Comparison of ENCODE assay signal across 8 cellular contexts in the genomic region with DNA sequence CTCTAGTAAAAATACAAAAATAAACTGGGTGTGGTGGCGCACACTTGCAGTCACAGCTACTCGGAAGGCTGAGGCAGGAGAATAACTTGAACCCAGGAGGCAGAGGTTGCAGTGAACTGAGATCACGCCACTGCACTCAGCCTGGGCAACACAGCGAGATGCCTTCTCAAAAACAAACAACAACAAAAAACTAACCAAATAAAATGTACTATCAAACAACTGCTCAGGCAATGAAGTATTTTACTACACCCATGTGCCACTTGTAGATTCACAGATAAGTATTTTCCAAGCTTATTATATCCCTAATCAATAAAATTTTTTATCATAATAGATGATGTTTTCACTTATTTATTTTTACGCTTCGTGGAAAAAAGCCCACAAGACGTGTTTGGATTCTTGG. TPM values are rescaled to one million over a fixed set of nuclear protein-coding genes. Genes with fewer than 3 reads are reported as not detected.
DNase-seq lines count a peak whose midpoint lies in the region; ATAC-seq and TF ChIP-seq lines count a peak whose summit lies in the region.

No MANE protein-coding gene starts in this region.

- TF ChIP-seq RAD21 in neural cell (conservative IDR thresholded peaks at IDR 0.05), result no peak

- H2AFZ ChIP-seq in MM.1S (ENCODE audit: low read length), result peak overlapping the region; percentile 81
- peak overlapping the region; percentile 90 for H2AFZ ChIP-seq in neural cell (ENCODE audit: low read depth, low read length)

- H3K27ac ChIP-seq in BLaER1, result peak overlapping the region; percentile 90
- peak overlapping the region; percentile 95 for H3K27ac ChIP-seq in MM.1S (ENCODE audit: low read length)
- H3K27ac ChIP-seq in ectodermal cell (ENCODE audit: insufficient read depth, low read depth, low read length, poor library complexity, severe bottlenecking), result no peak overlapping the region
- H3K27ac ChIP-seq in neural cell (ENCODE audit: low read length), result peak overlapping the region; percentile 97

- H4K20me1 ChIP-seq in BLaER1, result no peaks in the 10 kb centered on the region
- no peaks in the 10 kb centered on the region for H4K20me1 ChIP-seq in MM.1S (ENCODE audit: insufficient read depth, low read length)
- H4K20me1 ChIP-seq in neural cell (ENCODE audit: insufficient read depth), result no peaks in the 10 kb centered on the region

- H3K9ac ChIP-seq in BLaER1, result peak overlapping the region; percentile 83
- peak overlapping the region; percentile 85 for H3K9ac ChIP-seq in MM.1S (ENCODE audit: low read length)
- H3K9ac ChIP-seq in neural cell (ENCODE audit: low read length), result peak overlapping the region; percentile 93

- H3K27me3 ChIP-seq in BLaER1 (no peaks in the 10 kb centered on the region), MM.1S (replicated peaks; ENCODE audit: insufficient read depth, low read length) (no peaks in the 10 kb centered on the region), ectodermal cell (ENCODE audit: control insufficient read depth, insufficient read depth, low read length, poor library complexity, severe bottlenecking) (no peaks in the 10 kb centered on the region), neural cell (ENCODE audit: insufficient read depth, low read depth, low read length) (no peaks in the 10 kb centered on the region)

- H3K79me2 ChIP-seq in MM.1S (ENCODE audit: low read length) (no peaks in the 10 kb centered on the region), neural cell (replicated peaks; ENCODE audit: insufficient read depth, low read length) (no peaks in the 10 kb centered on the region)

- peaks cover 12% of the 10 kb centered on the region for H3F3A ChIP-seq in MM.1S (ENCODE audit: insufficient read depth, low read length)
- peaks cover 7% of the 10 kb centered on the region for H3F3A ChIP-seq in neural cell (ENCODE audit: insufficient read depth, low read length, poor library complexity, severe bottlenecking)

- DNase-seq in MM.1S, result no peak
- no peak for DNase-seq in COR-L47 (lab: John Stamatoyannopoulos, UW)

- H3K36me3 ChIP-seq in BLaER1, result no peaks in the 10 kb centered on the region
- no peaks in the 10 kb centered on the region for H3K36me3 ChIP-seq in MM.1S (replicated peaks; ENCODE audit: insufficient read depth, low read length)
- no peaks in the 10 kb centered on the region for H3K36me3 ChIP-seq in ectodermal cell (ENCODE audit: control insufficient read depth, insufficient read depth, low read length)
- H3K36me3 ChIP-seq in neural cell (ENCODE audit: insufficient read depth, low read length), result no peaks in the 10 kb centered on the region

- no peak for TF ChIP-seq CTCF in MM.1S (IDR thresholded peaks at IDR 0.05; ENCODE audit: low read length)
- TF ChIP-seq CTCF in neural cell (IDR thresholded peaks at IDR 0.05; ENCODE audit: poor library complexity, severe bottlenecking), result no peak

- H3K4me3 ChIP-seq in BLaER1, result peak overlapping the region; percentile 75
- H3K4me3 ChIP-seq in MM.1S (ENCODE audit: low read length), result peak overlapping the region; percentile 83
- H3K4me3 ChIP-seq in ectodermal cell (ENCODE audit: insufficient read depth, low read depth, low read length), result peak overlapping the region; percentile 81
- peak overlapping the region; percentile 72 for H3K4me3 ChIP-seq in neural cell (ENCODE audit: low read length)

- ATAC-seq in HG03432 (IDR thresholded peaks at IDR 0.05; ENCODE audit: unreplicated experiment), result no peak
- no peak for ATAC-seq in GM21529 (IDR thresholded peaks at IDR 0.05; ENCODE audit: unreplicated experiment)
- no peak for ATAC-seq in GM19467 (IDR thresholded peaks at IDR 0.05; ENCODE audit: unreplicated experiment)

- peak overlapping the region; percentile 79 for H3K4me2 ChIP-seq in BLaER1
- H3K4me2 ChIP-seq in MM.1S (ENCODE audit: low read depth, low read length), result peak overlapping the region; percentile 56
- H3K4me2 ChIP-seq in neural cell (ENCODE audit: low read length), result peak overlapping the region; percentile 80

- H3K9me2 ChIP-seq in MM.1S (replicated peaks; ENCODE audit: insufficient read depth, low read length) (no peaks in the 10 kb centered on the region), neural cell (ENCODE audit: insufficient read depth, low read length) (no peaks in the 10 kb centered on the region)

- H3K4me1 ChIP-seq in BLaER1 (peaks cover 11% of the 10 kb centered on the region), MM.1S (ENCODE audit: low read length) (peaks cover 10% of the 10 kb centered on the region), ectodermal cell (ENCODE audit: control insufficient read depth, insufficient read depth, low read length) (no peaks in the 10 kb centered on the region)

- 89 to 93% methylated on average over 7 of the region's 7 CpGs for WGBS in ectodermal cell, 2 experiments

- TF ChIP-seq EP300 in neural cell (conservative IDR thresholded peaks at IDR 0.05; ENCODE audit: poor library complexity, severe bottlenecking), result no peak

- H3K9me3 ChIP-seq in BLaER1 (no peaks in the 10 kb centered on the region), MM.1S (replicated peaks; ENCODE audit: insufficient read depth, low read length) (no peaks in the 10 kb centered on the region), ectodermal cell (ENCODE audit: control insufficient read depth, low read length) (no peaks in the 10 kb centered on the region), neural cell (ENCODE audit: low read length) (no peaks in the 10 kb centered on the region)

TF ChIP-seq in neural cell, 6 proteins besides CTCF, POLR2A, EP300 and RAD21:
- TF ChIP-seq TAF1 (IDR thresholded peaks at IDR 0.05; ENCODE audit: low read depth) (no peak), EZH2 (IDR thresholded peaks at IDR 0.05; ENCODE audit: borderline replicate concordance, insufficient read depth, low read length, poor library complexity, severe bottlenecking) (no peak), POLR2AphosphoS5 (IDR thresholded peaks at IDR 0.05) (no peak), SMC3 (conservative IDR thresholded peaks at IDR 0.05; ENCODE audit: poor library complexity) (no peak), MXI1 (conservative IDR thresholded peaks at IDR 0.05; ENCODE audit: poor library complexity, severe bottlenecking) (no peak)
- TF ChIP-seq, protein P1, sequence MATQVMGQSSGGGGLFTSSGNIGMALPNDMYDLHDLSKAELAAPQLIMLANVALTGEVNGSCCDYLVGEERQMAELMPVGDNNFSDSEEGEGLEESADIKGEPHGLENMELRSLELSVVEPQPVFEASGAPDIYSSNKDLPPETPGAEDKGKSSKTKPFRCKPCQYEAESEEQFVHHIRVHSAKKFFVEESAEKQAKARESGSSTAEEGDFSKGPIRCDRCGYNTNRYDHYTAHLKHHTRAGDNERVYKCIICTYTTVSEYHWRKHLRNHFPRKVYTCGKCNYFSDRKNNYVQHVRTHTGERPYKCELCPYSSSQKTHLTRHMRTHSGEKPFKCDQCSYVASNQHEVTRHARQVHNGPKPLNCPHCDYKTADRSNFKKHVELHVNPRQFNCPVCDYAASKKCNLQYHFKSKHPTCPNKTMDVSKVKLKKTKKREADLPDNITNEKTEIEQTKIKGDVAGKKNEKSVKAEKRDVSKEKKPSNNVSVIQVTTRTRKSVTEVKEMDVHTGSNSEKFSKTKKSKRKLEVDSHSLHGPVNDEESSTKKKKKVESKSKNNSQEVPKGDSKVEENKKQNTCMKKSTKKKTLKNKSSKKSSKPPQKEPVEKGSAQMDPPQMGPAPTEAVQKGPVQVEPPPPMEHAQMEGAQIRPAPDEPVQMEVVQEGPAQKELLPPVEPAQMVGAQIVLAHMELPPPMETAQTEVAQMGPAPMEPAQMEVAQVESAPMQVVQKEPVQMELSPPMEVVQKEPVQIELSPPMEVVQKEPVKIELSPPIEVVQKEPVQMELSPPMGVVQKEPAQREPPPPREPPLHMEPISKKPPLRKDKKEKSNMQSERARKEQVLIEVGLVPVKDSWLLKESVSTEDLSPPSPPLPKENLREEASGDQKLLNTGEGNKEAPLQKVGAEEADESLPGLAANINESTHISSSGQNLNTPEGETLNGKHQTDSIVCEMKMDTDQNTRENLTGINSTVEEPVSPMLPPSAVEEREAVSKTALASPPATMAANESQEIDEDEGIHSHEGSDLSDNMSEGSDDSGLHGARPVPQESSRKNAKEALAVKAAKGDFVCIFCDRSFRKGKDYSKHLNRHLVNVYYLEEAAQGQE (IDR thresholded peaks at IDR 0.05; ENCODE audit: borderline replicate concordance), result no peak

RNA-seq across cellular contexts. Expression of a gene that starts 0.9 kb away (rescaled TPM):
- polyA plus RNA-seq in ectodermal cell (2013, experiment 1 of 4), result 2.3 TPM
- 1.3 TPM for polyA plus RNA-seq in ectodermal cell (2013, experiment 2 of 4)
- 1.7 TPM for polyA plus RNA-seq in ectodermal cell (2013, experiment 3 of 4)
- 1.6 TPM for polyA plus RNA-seq in ectodermal cell (2013, experiment 4 of 4)
- polyA plus RNA-seq in neural cell, result 1.1 and 1.4 TPM in 2 replicates
- polyA minus RNA-seq in neural cell, result 2.5 and 3.2 TPM in 2 replicates

RNA-seq across cellular contexts. Expression of a gene that starts 31.8 kb away (rescaled TPM):
- 35.4 TPM for polyA plus RNA-seq in ectodermal cell (2013, experiment 1 of 4)
- 27.8 TPM for polyA plus RNA-seq in ectodermal cell (2013, experiment 2 of 4)
- polyA plus RNA-seq in ectodermal cell (2013, experiment 3 of 4), result 26.7 TPM
- 28.4 TPM for polyA plus RNA-seq in ectodermal cell (2013, experiment 4 of 4)
- polyA plus RNA-seq in neural cell, result 0.10 and 0.31 TPM in 2 replicates
- 0.24 and 0.46 TPM in 2 replicates for polyA minus RNA-seq in neural cell
